ENCODE assay signal across 25 cellular contexts in the genomic region with DNA sequence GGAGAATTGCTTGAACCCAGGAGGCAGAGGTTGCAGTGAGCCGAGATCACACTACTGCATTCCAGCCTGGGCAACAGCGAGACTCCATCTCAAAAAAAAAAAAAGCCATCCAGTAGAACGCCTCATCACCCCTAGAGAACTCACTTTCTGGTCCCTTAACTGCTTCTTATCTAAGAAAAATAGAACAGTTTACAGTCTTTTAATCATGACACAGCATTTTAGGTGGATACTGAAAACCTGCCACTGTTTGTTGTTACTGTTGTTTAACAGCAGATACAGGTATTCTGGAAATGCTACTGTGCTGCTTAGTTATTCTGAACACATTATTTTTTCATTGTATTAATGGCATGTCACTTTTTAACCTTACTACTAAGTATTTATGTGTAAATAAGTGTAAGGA.
"Had no signal": no experiment of that assay in that cellular context is flagged by ENCODE, and none has a peak within 500 bp of the region (broad histone marks: within the 10 kb centered on the region; RNA-seq: fewer than 3 reads in every experiment).

No MANE protein-coding gene starts in this region.

- H3K4me1 Mint-ChIP-seq: naive thymus-derived CD4-positive, alpha-beta T cell; nephron; stimulated activated naive CD8-positive, alpha-beta T cell treated with anti-CD3 and anti-CD28 coated beads, Interleukin-15, amount 100 ng/mL, for 72 hours had no signal

- H3K27ac Mint-ChIP-seq: naive thymus-derived CD4-positive, alpha-beta T cell; nephron; neural progenitor cell; stimulated activated naive CD8-positive, alpha-beta T cell treated with anti-CD3 and anti-CD28 coated beads, Interleukin-15, amount 100 ng/mL, for 72 hours had no signal

- ATAC-seq: foreskin keratinocyte; gastroesophageal sphincter; heart left ventricle; left cardiac atrium; left lung; naive thymus-derived CD4-positive, alpha-beta T cell; psoas muscle; right cardiac atrium; stimulated activated naive CD8-positive, alpha-beta T cell treated with anti-CD3 and anti-CD28 coated beads, Interleukin-15, amount 100 ng/mL, for 72 hours had no signal

- H3K36me3 Mint-ChIP-seq: naive thymus-derived CD4-positive, alpha-beta T cell; neural progenitor cell had no signal

- H3K79me2 ChIP-seq: hepatocyte had no signal

- DNase-seq: cortex of kidney; foreskin keratinocyte; heart left ventricle; kidney; left cardiac atrium; left lung; mesendoderm; midbrain; naive thymus-derived CD4-positive, alpha-beta T cell; psoas muscle; right cardiac atrium; small intestine; stimulated activated CD4-positive, alpha-beta T cell treated with anti-CD3 and anti-CD28 coated beads, Interleukin-12 subunit alpha, Interleukin-12 subunit beta, amount 100 ng/mL, for 4 hours; stimulated activated CD4-positive, alpha-beta T cell treated with anti-CD3 and anti-CD28 coated beads, Interleukin-1b, Interleukin-23, amount 100 ng/mL, for 48 hours; stimulated activated CD4-positive, alpha-beta T cell treated with anti-CD3 and anti-CD28 coated beads, Interleukin-4, amount 100 ng/mL, for 1 hour; stimulated activated CD8-positive, alpha-beta memory T cell treated with anti-CD3 and anti-CD28 coated beads, Interleukin-4, amount 100 ng/mL, for 48 hours; stimulated activated naive CD4-positive, alpha-beta T cell; stimulated activated naive CD8-positive, alpha-beta T cell treated with anti-CD3 and anti-CD28 coated beads, Interleukin-15, amount 100 ng/mL, for 72 hours; trophoblast cell had no signal

- H3K36me3 ChIP-seq: esophagus muscularis mucosa, gastroesophageal sphincter, heart left ventricle, left lung, neural progenitor cell, suprapubic skin had no signal

- H3K4me3 Mint-ChIP-seq: naive thymus-derived CD4-positive, alpha-beta T cell; nephron; neural progenitor cell; stimulated activated naive CD8-positive, alpha-beta T cell treated with anti-CD3 and anti-CD28 coated beads, Interleukin-15, amount 100 ng/mL, for 72 hours had no signal

- H3K9me3 Mint-ChIP-seq: neural progenitor cell had no signal

- H3K27me3 Mint-ChIP-seq: naive thymus-derived CD4-positive, alpha-beta T cell; stimulated activated naive CD8-positive, alpha-beta T cell treated with anti-CD3 and anti-CD28 coated beads, Interleukin-15, amount 100 ng/mL, for 72 hours had no signal

- H3K9me3 ChIP-seq: esophagus muscularis mucosa, gastroesophageal sphincter, heart left ventricle, left lung, psoas muscle, suprapubic skin had no signal

- FAIRE-seq: kidney, small intestine had no signal

- H3K9ac ChIP-seq: neural progenitor cell had no signal

- H3K27ac ChIP-seq: esophagus muscularis mucosa, foreskin keratinocyte, gastroesophageal sphincter, heart left ventricle, hepatocyte, left lung, neural progenitor cell, psoas muscle, suprapubic skin had no signal

- H3K4me3 ChIP-seq: esophagus muscularis mucosa, gastroesophageal sphincter, heart left ventricle, hepatocyte, left lung, neural progenitor cell, psoas muscle, suprapubic skin had no signal

- H2AFZ ChIP-seq: hepatocyte, neural progenitor cell had no signal

- H3K4me1 ChIP-seq: esophagus muscularis mucosa, foreskin keratinocyte, gastroesophageal sphincter, heart left ventricle, left lung, psoas muscle, suprapubic skin had no signal

- H3K27me3 ChIP-seq: esophagus muscularis mucosa, foreskin keratinocyte, gastroesophageal sphincter, heart left ventricle, hepatocyte, left lung, neural progenitor cell, suprapubic skin had no signal

- H3K4me2 ChIP-seq: hepatocyte, neural progenitor cell had no signal
